Comparison of ENCODE assay signal across 1 cellular context in genomic region chr22:20464096-20464614, GRCh38.
TF ChIP-seq lines count a peak whose summit lies in the region.

No MANE protein-coding gene starts in this region.

TF ChIP-seq in K562, 482 proteins besides CTCF, POLR2A, EP300 and RAD21 (continued from another document):
- TF ChIP-seq POLR2G (IDR thresholded peaks at IDR 0.05; ENCODE audit: low read depth, low read length) (0 out of 2 replicates have a peak, but pooled peaks have one; percentile 24), HOMEZ (CRISPR knock-in tag; IDR thresholded peaks at IDR 0.05) (peak; percentile 19; the same call in 1 of the 2 replicates), SIN3A (IDR thresholded peaks at IDR 0.05; ENCODE audit: borderline replicate concordance in 2 of 2, control insufficient read depth in 1 of 2, low read depth in 2 of 2, low read length in 2 of 2) (0 out of 4 replicates have a peak, but pooled peaks of 1 of the 2 experiments have one; percentile 5), HDGF (IDR thresholded peaks at IDR 0.05) (no peak), ARID3B (CRISPR knock-in tag; IDR thresholded peaks at IDR 0.05; ENCODE audit: borderline replicate concordance) (0 out of 2 replicates have a peak, but pooled peaks have one; percentile 21), GATAD2B (IDR thresholded peaks at IDR 0.05; ENCODE audit: borderline replicate concordance) (no peak), E2F5 (CRISPR knock-in tag; IDR thresholded peaks at IDR 0.05) (no peak), PHTF2 (CRISPR knock-in tag; IDR thresholded peaks at IDR 0.05) (no peak), ZC3H4 (CRISPR knock-in tag; IDR thresholded peaks at IDR 0.05; ENCODE audit: borderline replicate concordance) (peak; percentile 90), GATA2 (CRISPR knock-in tag; IDR thresholded peaks at IDR 0.05) (0 out of 2 replicates have a peak, but pooled peaks have one; percentile 11), PHF21A (IDR thresholded peaks at IDR 0.05; ENCODE audit: borderline replicate concordance, low read depth) (peak; percentile 29; the same call in 1 of the 2 replicates), NONO (IDR thresholded peaks at IDR 0.05; ENCODE audit: low read depth in 2 of 2, low read length in 1 of 2) (no peak), E2F4 (CRISPR knock-in tag; IDR thresholded peaks at IDR 0.05; ENCODE audit: low read depth) (0 out of 2 replicates have a peak, but pooled peaks have one; percentile 3), ZBTB26 (CRISPR knock-in tag; IDR thresholded peaks at IDR 0.05) (peak; percentile 25; the same call in 1 of the 2 replicates), TFAP4 (CRISPR knock-in tag; IDR thresholded peaks at IDR 0.05; ENCODE audit: borderline replicate concordance) (peak; percentile 30; the same call in 1 of the 2 replicates)
